Comparison of ENCODE assay signal across 2 cellular contexts in the genomic region with DNA sequence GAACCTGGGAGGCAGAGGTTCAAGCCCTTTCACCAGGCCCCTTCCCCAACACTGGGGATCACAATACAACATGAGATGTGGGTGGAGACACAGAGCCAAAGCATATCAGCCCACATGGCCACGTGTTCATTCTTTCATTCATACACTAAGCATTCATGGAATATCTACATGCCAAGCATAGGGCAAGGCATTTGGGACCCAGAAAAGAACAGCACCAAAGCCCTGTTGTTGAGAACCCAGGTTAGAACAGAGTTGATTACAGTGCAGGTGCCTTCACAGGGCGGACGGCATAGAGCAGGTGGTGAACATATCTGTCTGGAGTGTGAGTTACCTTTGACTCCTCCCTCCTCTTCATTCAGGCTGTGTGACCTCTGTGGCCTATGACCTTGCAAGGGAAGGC.
TF ChIP-seq lines count a peak whose summit lies in the region.

No MANE protein-coding gene starts in this region.

TF ChIP-seq in HEK293, 187 proteins besides CTCF, POLR2A, EP300 and RAD21:
- peak; percentile 99 for TF ChIP-seq ZNF677 (tag by site-specific recombination; IDR thresholded peaks at IDR 0.05)
- TF ChIP-seq, protein P1, sequence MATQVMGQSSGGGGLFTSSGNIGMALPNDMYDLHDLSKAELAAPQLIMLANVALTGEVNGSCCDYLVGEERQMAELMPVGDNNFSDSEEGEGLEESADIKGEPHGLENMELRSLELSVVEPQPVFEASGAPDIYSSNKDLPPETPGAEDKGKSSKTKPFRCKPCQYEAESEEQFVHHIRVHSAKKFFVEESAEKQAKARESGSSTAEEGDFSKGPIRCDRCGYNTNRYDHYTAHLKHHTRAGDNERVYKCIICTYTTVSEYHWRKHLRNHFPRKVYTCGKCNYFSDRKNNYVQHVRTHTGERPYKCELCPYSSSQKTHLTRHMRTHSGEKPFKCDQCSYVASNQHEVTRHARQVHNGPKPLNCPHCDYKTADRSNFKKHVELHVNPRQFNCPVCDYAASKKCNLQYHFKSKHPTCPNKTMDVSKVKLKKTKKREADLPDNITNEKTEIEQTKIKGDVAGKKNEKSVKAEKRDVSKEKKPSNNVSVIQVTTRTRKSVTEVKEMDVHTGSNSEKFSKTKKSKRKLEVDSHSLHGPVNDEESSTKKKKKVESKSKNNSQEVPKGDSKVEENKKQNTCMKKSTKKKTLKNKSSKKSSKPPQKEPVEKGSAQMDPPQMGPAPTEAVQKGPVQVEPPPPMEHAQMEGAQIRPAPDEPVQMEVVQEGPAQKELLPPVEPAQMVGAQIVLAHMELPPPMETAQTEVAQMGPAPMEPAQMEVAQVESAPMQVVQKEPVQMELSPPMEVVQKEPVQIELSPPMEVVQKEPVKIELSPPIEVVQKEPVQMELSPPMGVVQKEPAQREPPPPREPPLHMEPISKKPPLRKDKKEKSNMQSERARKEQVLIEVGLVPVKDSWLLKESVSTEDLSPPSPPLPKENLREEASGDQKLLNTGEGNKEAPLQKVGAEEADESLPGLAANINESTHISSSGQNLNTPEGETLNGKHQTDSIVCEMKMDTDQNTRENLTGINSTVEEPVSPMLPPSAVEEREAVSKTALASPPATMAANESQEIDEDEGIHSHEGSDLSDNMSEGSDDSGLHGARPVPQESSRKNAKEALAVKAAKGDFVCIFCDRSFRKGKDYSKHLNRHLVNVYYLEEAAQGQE (tag by site-specific recombination; IDR thresholded peaks at IDR 0.05) = no peak
- TF ChIP-seq ZNF214 (tag by site-specific recombination; IDR thresholded peaks at IDR 0.05; ENCODE audit: borderline replicate concordance) = no peak
- TF ChIP-seq RBAK (tag by site-specific recombination; IDR thresholded peaks at IDR 0.05) = no peak

TF ChIP-seq in H1, 55 proteins besides CTCF, POLR2A, EP300 and RAD21:
- TF ChIP-seq RFX5 (IDR thresholded peaks at IDR 0.05; ENCODE audit: borderline replicate concordance, low read depth, low read length) (no peak), SIRT6 (IDR thresholded peaks at IDR 0.05; ENCODE audit: low read length) (no peak), TAF7 (optimal IDR thresholded peaks at IDR 0.05; ENCODE audit: borderline replicate concordance, low read depth, low read length) (no peak), CTBP2 (IDR thresholded peaks at IDR 0.05; ENCODE audit: borderline replicate concordance, insufficient read depth, insufficient read length, low read length) (no peak), TBP (IDR thresholded peaks at IDR 0.05; ENCODE audit: low read depth, low read length) (no peak), SRF (IDR thresholded peaks at IDR 0.05; ENCODE audit: low read depth, low read length) (no peak), SP4 (IDR thresholded peaks at IDR 0.05; ENCODE audit: low read length) (no peak), CHD2 (IDR thresholded peaks at IDR 0.05; ENCODE audit: low read length) (no peak), ZNF274 (IDR thresholded peaks at IDR 0.05; ENCODE audit: borderline replicate concordance, extremely low read depth, low read length) (no peak)
- TF ChIP-seq, protein P2, sequence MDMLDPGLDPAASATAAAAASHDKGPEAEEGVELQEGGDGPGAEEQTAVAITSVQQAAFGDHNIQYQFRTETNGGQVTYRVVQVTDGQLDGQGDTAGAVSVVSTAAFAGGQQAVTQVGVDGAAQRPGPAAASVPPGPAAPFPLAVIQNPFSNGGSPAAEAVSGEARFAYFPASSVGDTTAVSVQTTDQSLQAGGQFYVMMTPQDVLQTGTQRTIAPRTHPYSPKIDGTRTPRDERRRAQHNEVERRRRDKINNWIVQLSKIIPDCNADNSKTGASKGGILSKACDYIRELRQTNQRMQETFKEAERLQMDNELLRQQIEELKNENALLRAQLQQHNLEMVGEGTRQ (IDR thresholded peaks at IDR 0.05; ENCODE audit: low read length) = no peak
